ENCODE assay signal across 8 cellular contexts in the genomic region with DNA sequence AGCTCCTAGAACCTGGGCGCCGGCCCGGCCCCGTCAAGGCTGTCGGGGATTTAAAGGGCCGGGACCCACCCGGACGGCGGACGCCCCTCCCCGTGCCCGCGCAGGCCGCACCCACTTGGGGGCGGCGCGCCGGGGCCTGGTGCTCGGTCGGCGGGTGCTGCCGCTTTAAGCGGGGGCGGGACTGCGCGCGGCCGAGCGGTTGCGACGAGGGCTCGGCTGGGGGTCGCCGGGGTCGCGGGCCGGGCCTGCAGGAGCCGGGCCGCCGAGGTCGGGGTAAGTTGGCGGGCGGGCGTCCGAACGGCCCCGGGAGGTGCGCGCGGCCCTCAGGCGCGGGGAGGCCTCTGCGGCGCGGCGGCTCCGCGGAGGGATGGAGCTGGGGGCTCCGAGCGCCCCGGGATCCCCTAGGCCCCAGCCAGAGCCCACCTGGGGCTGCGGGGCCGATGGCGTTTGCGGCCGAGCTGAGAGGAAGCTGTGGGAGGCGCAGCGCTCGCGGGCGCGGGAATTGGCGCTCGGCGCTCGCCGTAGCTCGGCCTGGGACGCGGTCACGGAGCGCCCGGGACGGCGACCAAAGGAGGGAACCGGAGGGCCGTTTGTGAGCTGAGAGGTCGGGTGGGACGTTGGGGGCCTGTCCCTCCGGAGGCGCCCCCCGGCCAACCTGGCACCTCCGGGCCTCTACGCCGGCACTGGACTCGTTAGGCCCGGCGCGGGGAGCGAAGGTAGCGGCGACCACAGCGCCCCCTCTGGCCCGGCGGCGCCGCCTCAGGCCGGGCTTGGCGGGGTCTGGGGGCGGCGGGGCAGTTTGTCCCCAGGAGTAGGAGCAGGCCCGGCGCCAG. TPM values are rescaled to one million over a fixed set of nuclear protein-coding genes. Genes with fewer than 3 reads are reported as not detected.
DNase-seq lines count a peak whose midpoint lies in the region; ATAC-seq and TF ChIP-seq lines count a peak whose summit lies in the region.

A gene (plus strand): TSS at position 168 of the 833 bp plus-strand sequence. CDS start 2,619 bp downstream, outside the sequence.

- H3K4me3 Mint-ChIP-seq in activated naive CD4-positive, alpha-beta T cell treated with anti-CD3 and anti-CD28 coated beads, Interleukin-2, amount 50 U/mL, for 24 hours = peak within 1 kb of the TSS; percentile 95

- TF ChIP-seq CTCF in osteoblast (IDR thresholded peaks at IDR 0.05; ENCODE audit: extremely low read depth, low read depth, low read length) (peak; percentile 62), thoracic aorta (IDR thresholded peaks at IDR 0.05) (peak; percentile 99)

- H3K9me3 ChIP-seq in HUES64 (ENCODE audit: insufficient read depth, low read depth, low read length) (no peaks in the 10 kb centered on the region), SJCRH30 (replicated peaks) (no peaks in the 10 kb centered on the region), osteoblast (ENCODE audit: low read depth, low read length) (no peaks in the 10 kb centered on the region), thoracic aorta (no peaks in the 10 kb centered on the region)

- no peaks in the 10 kb centered on the region for H3K9me3 Mint-ChIP-seq in activated naive CD4-positive, alpha-beta T cell treated with anti-CD3 and anti-CD28 coated beads, Interleukin-2, amount 50 U/mL, for 24 hours

- H3K4me1 ChIP-seq in HUES64 (ENCODE audit: insufficient read depth, low read length) = peaks cover 6% of the 10 kb centered on the region; the same call in 1 of the 2 replicates
- H3K4me1 ChIP-seq in SJCRH30 = no peaks in the 10 kb centered on the region
- peaks cover 13% of the 10 kb centered on the region for H3K4me1 ChIP-seq in osteoblast (ENCODE audit: insufficient read depth, low read length)
- H3K4me1 ChIP-seq in thoracic aorta (ENCODE audit: control insufficient read depth in 1 of 2, low read depth in 2 of 2) = peaks cover 9 to 20% of the 10 kb centered on the region in 2 donors

- H3K36me3 Mint-ChIP-seq in activated naive CD4-positive, alpha-beta T cell treated with anti-CD3 and anti-CD28 coated beads, Interleukin-2, amount 50 U/mL, for 24 hours = peaks cover 4% of the 10 kb centered on the region

- peak within 1 kb of the TSS; percentile 86 for H2AFZ ChIP-seq in osteoblast (ENCODE audit: low read length)

- H3K27me3 Mint-ChIP-seq in activated naive CD4-positive, alpha-beta T cell treated with anti-CD3 and anti-CD28 coated beads, Interleukin-2, amount 50 U/mL, for 24 hours = no peaks in the 10 kb centered on the region

- H3K27me3 ChIP-seq in HUES64 (ENCODE audit: insufficient read depth, low read length) (no peaks in the 10 kb centered on the region), SJCRH30 (0 out of 2 replicates have a peak, but pooled peaks cover 3% of the 10 kb centered on the region), osteoblast (ENCODE audit: insufficient read depth, low read length) (no peaks in the 10 kb centered on the region), thoracic aorta (replicated peaks; ENCODE audit: insufficient read depth) (no peaks in the 10 kb centered on the region)

- WGBS in HUES64 = under 1% methylated on average over 113 of the region's 113 CpGs

- peak within 1 kb of the TSS; percentile 98 for H3K4me2 ChIP-seq in osteoblast (ENCODE audit: insufficient read depth, low read length)

- DNase-seq in DMS79 (lab: John Stamatoyannopoulos, UW) (peak; percentile 16), SJCRH30 (peak; percentile 69 to 75), glomerular endothelial cell (ENCODE audit: extremely low read depth, low read depth, low spot score) (no peak), osteoblast (ENCODE audit: insufficient read length, low spot score, missing footprints) (peak; percentile 98), thoracic aorta (ENCODE audit: low spot score) (no peak)

- ATAC-seq in GM21390 (IDR thresholded peaks at IDR 0.05; ENCODE audit: unreplicated experiment) = peak; percentile 71
- ATAC-seq in thoracic aorta (ENCODE audit: insufficient number of reproducible peaks, low FRiP score, low read depth) = peak; percentile 68

- H4K20me1 ChIP-seq in osteoblast (ENCODE audit: insufficient read depth, low read length) = peaks cover 21% of the 10 kb centered on the region

- peak within 1 kb of the TSS; percentile 98 for H3K9ac ChIP-seq in HUES64 (ENCODE audit: low read depth, low read length)

- H3K27ac ChIP-seq in HUES64 (ENCODE audit: low read depth, low read length) (peak within 1 kb of the TSS; percentile 93), SJCRH30 (peak within 1 kb of the TSS; percentile 72), osteoblast (ENCODE audit: low read depth, low read length) (peak within 1 kb of the TSS; percentile 87), thoracic aorta (peak within 1 kb of the TSS; percentile 86 to 92)

- peaks cover 26% of the 10 kb centered on the region for H3K4me1 Mint-ChIP-seq in activated naive CD4-positive, alpha-beta T cell treated with anti-CD3 and anti-CD28 coated beads, Interleukin-2, amount 50 U/mL, for 24 hours

- H3K27ac Mint-ChIP-seq in activated naive CD4-positive, alpha-beta T cell treated with anti-CD3 and anti-CD28 coated beads, Interleukin-2, amount 50 U/mL, for 24 hours = peak within 1 kb of the TSS; percentile 95

- peak within 1 kb of the TSS; percentile 92 for H3K4me3 ChIP-seq in HUES64 (ENCODE audit: low read length)
- H3K4me3 ChIP-seq in SJCRH30 = peak within 1 kb of the TSS; percentile 92
- H3K4me3 ChIP-seq in osteoblast (ENCODE audit: insufficient read depth, low read length) = peak within 1 kb of the TSS; percentile 97
- peak within 1 kb of the TSS; percentile 99 for H3K4me3 ChIP-seq in thoracic aorta

- H3K79me2 ChIP-seq in osteoblast (ENCODE audit: insufficient read depth, low read length) = peaks cover 39% of the 10 kb centered on the region

- peaks cover 31% of the 10 kb centered on the region for H3K36me3 ChIP-seq in HUES64 (ENCODE audit: insufficient read depth, low read length)
- H3K36me3 ChIP-seq in SJCRH30 = peaks cover 24% of the 10 kb centered on the region
- H3K36me3 ChIP-seq in osteoblast (ENCODE audit: insufficient read depth, low read length) = peaks cover 32% of the 10 kb centered on the region
- peaks cover 20% of the 10 kb centered on the region for H3K36me3 ChIP-seq in thoracic aorta

RNA-seq across cellular contexts. Expression of the gene that starts here (rescaled TPM):
- 20.9 TPM for polyA plus RNA-seq in HUES64 (2013, experiment 1 of 2)
- polyA plus RNA-seq in HUES64 (2013, experiment 2 of 2) = 20.9 TPM
- 28.7 and 29.2 TPM in 2 replicates for total RNA-seq in SJCRH30 (2014; rRNA removed; shearing (Covaris generic))
- 31.4 and 43.4 TPM in 2 replicates for total RNA-seq in glomerular endothelial cell
- 16.5 and 17.7 TPM in 2 replicates for total RNA-seq in osteoblast
- total RNA-seq in thoracic aorta = 10 to 100 TPM; 44.8 to 49.5 TPM

Comparison
In these comparisons a context has a peak if more than half of its experiments do, and no peak if none do; other contexts are left out.
1. DNase-seq: peak in DMS79 (single experiment), SJCRH30 (2 of 2) and osteoblast (single experiment); none in glomerular endothelial cell (single experiment) and thoracic aorta (single experiment).
2. Peak in every context shown above with its lines, with median percentiles within 50 percentile points of each other: H3K27ac ChIP-seq and H3K4me3 ChIP-seq.